In the genomic region with DNA sequence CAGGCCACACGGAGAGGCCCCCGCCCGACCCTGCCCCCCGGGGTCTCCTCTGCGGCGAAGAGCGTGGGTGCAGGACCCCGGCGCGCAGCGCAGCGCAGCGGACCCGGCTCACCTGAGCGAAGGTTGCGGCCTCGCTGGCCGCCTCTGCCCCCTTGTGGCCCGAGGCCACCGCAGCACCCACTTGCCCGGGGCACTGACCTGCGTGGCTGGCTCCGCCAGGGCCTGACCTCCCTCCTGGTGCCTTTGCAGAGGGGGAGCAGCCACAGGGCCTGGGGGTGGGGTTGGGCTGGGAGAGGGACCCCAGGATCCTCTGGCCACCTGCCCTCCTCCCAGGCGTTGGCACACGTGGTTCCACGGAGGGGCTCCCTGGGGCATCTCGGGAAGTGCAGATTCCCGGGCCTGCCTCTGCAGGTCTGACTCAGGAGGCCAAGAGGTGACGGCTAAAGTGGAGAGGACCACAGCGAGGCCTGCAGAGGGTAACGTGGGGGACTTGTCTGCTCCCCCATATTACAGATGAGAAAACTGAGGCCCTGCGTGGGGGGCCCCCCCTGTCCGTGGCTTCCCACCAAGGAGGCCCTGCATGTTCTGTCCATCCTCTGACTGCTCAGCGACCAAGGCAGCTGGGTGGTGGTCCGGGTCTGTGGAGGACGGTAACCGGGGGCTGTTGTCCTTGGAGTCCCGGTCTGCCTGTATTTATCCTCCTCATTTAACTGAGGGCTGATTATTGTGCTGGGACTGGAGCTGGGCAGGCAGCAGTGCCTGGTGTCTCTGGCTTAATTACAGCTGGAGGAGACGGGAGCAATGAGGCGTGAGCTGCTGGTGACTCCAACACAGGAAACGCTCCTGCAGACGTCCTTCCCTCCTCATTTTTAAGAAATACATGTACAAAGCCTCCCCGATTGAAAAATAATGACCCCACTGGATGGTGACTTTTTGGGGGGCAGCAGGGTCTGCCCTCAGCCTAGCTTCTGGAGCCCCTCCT, we compare ENCODE assay signal across 9 cellular contexts.
DNase-seq lines count a peak whose midpoint lies in the region; ATAC-seq and TF ChIP-seq lines count a peak whose summit lies in the region.
"Had no signal": no experiment of that assay in that cellular context is flagged by ENCODE, and none has a peak within 500 bp of the region (broad histone marks: within the 10 kb centered on the region; RNA-seq: fewer than 3 reads in every experiment).

No MANE protein-coding gene starts in this region.

- no peaks in the 10 kb centered on the region for H3K36me3 Mint-ChIP-seq in Calu3 (ENCODE audit: insufficient read depth, unreplicated experiment)

- H3K27ac ChIP-seq in HL-60 (replicated peaks) (no peak overlapping the region), WERI-Rb-1 (no peak overlapping the region), colonic mucosa (no peak overlapping the region)
- H3K27ac ChIP-seq: SJCRH30 had no signal

- H3K27ac Mint-ChIP-seq in Calu3 (ENCODE audit: unreplicated experiment): no peak overlapping the region

- no TSS peak for BruUV-seq in Calu3 (replicated peaks; lab: Mats Ljungman, UMichigan)

- CTCF ChIA-PET in Calu3 (lab: Charles Lee): interaction anchor here (2.7 kb wide), 1 partner anchor 9 kb away, joined by 7 read pairs; no protein-coding TSS in a partner anchor

- H3K27me3 Mint-ChIP-seq in Calu3 (ENCODE audit: unreplicated experiment): peaks cover 14% of the 10 kb centered on the region

- H3K36me3 ChIP-seq in WERI-Rb-1: no peaks in the 10 kb centered on the region
- no peaks in the 10 kb centered on the region for H3K36me3 ChIP-seq in colonic mucosa
- H3K36me3 ChIP-seq in mucosa of descending colon (ENCODE audit: low read depth): no peaks in the 10 kb centered on the region
- H3K36me3 ChIP-seq: SJCRH30 had no signal

- peak; percentile 70 for TF ChIP-seq CTCF in Calu3 (IDR thresholded peaks at IDR 0.05; ENCODE audit: unreplicated experiment)
- peak; percentile 75 for TF ChIP-seq CTCF in HL-60 (IDR thresholded peaks at IDR 0.05; ENCODE audit: insufficient read depth, low read length)
- peak; percentile 98 for TF ChIP-seq CTCF in WERI-Rb-1 (IDR thresholded peaks at IDR 0.05; ENCODE audit: low read depth, low read length)
- peak; percentile 65 for TF ChIP-seq CTCF in colonic mucosa (IDR thresholded peaks at IDR 0.05)
- peak; percentile 85 for TF ChIP-seq CTCF in mucosa of descending colon (IDR thresholded peaks at IDR 0.05)

- no peaks in the 10 kb centered on the region for H3K9me3 Mint-ChIP-seq in Calu3 (ENCODE audit: low read depth, unreplicated experiment)

- H3K4me3 ChIP-seq in HL-60 (replicated peaks; ENCODE audit: insufficient read depth, low read length): no peak overlapping the region
- no peak overlapping the region; the same call in 1 of the 2 replicates for H3K4me3 ChIP-seq in WERI-Rb-1 (ENCODE audit: low read depth, low read length)
- H3K4me3 ChIP-seq in colonic mucosa: no peak overlapping the region
- no peak overlapping the region for H3K4me3 ChIP-seq in mucosa of descending colon
- H3K4me3 ChIP-seq: SJCRH30 had no signal

- DNase-seq in Calu3 (peak; percentile 71), HL-60 (ENCODE audit: low read depth in 1 of 2, low spot score in 1 of 2) (peak in 1 of 2 experiments; percentile 25), WERI-Rb-1 (peak; percentile 52), colonic mucosa (peak; percentile 65), mucosa of descending colon (peak; percentile 67 to 79 (median 72)), cortex of kidney (lab: John Stamatoyannopoulos, UW) (no peak)

- intact Hi-C loops in Calu3 (cut with micrococcal nuclease; ENCODE audit: unreplicated experiment): no loop called here
- intact Hi-C loops in colonic mucosa (cut with DNase I): no loop called here
- intact Hi-C loops in mucosa of descending colon (cut with DNase I, micrococcal nuclease): loop anchor here in 1 of 2 donors (5.0 kb wide), 1 partner anchor 268 kb away; no protein-coding TSS in a partner anchor

- peaks cover 3% of the 10 kb centered on the region for H3K4me1 ChIP-seq in colonic mucosa
- H3K4me1 ChIP-seq in mucosa of descending colon (ENCODE audit: low read depth): no peaks in the 10 kb centered on the region

- peak overlapping the region in 1 of 2 donors; percentile 23 for H3K9ac ChIP-seq in colonic mucosa (ENCODE audit: low read depth in 2 of 2, low read length in 2 of 2)

- ATAC-seq in mucosa of descending colon (peak; percentile 82), HG03520 (IDR thresholded peaks at IDR 0.05; ENCODE audit: unreplicated experiment) (no peak), GM19395 (IDR thresholded peaks at IDR 0.05; ENCODE audit: unreplicated experiment) (no peak)

- no peaks in the 10 kb centered on the region for H3K4me1 Mint-ChIP-seq in Calu3 (ENCODE audit: low read depth, unreplicated experiment)

- H3K4me3 Mint-ChIP-seq in Calu3 (ENCODE audit: low read depth, unreplicated experiment): no peak overlapping the region

- H3K9me3 ChIP-seq in WERI-Rb-1 (ENCODE audit: severe bottlenecking) (no peaks in the 10 kb centered on the region), colonic mucosa (no peaks in the 10 kb centered on the region), mucosa of descending colon (no peaks in the 10 kb centered on the region)
- H3K9me3 ChIP-seq: SJCRH30 had no signal

- H3K27me3 ChIP-seq in HL-60 (ENCODE audit: insufficient read depth, poor library complexity, severe bottlenecking) (peaks cover 4% of the 10 kb centered on the region), WERI-Rb-1 (ENCODE audit: insufficient read depth, low read depth, severe bottlenecking) (peaks cover 12% of the 10 kb centered on the region), colonic mucosa (no peaks in the 10 kb centered on the region)
- H3K27me3 ChIP-seq: SJCRH30 had no signal
